ENCODE assay signal across 1 cellular context in genomic region chr1:1919304-1920056, GRCh38.
TF ChIP-seq lines count a peak whose summit lies in the region.

No MANE protein-coding gene starts in this region.

TF ChIP-seq in HepG2, 621 proteins besides CTCF, POLR2A, EP300 and RAD21 (continued from another document and continues in another):
- TF ChIP-seq ZFP82 (CRISPR knock-in tag; IDR thresholded peaks at IDR 0.05; ENCODE audit: borderline replicate concordance): no peak
- TF ChIP-seq ZFP91 (CRISPR knock-in tag; IDR thresholded peaks at IDR 0.05; ENCODE audit: borderline replicate concordance): peak; percentile 1; the same call in 1 of the 2 replicates
- 0 out of 2 replicates have a peak, but pooled peaks have one; percentile 53 for TF ChIP-seq CERS6 (CRISPR knock-in tag; IDR thresholded peaks at IDR 0.05)
- no peak for TF ChIP-seq SMAD9 (CRISPR knock-in tag; IDR thresholded peaks at IDR 0.05)
- no peak for TF ChIP-seq ZBTB10 (CRISPR knock-in tag; IDR thresholded peaks at IDR 0.05; ENCODE audit: borderline replicate concordance)
- TF ChIP-seq, protein P1, sequence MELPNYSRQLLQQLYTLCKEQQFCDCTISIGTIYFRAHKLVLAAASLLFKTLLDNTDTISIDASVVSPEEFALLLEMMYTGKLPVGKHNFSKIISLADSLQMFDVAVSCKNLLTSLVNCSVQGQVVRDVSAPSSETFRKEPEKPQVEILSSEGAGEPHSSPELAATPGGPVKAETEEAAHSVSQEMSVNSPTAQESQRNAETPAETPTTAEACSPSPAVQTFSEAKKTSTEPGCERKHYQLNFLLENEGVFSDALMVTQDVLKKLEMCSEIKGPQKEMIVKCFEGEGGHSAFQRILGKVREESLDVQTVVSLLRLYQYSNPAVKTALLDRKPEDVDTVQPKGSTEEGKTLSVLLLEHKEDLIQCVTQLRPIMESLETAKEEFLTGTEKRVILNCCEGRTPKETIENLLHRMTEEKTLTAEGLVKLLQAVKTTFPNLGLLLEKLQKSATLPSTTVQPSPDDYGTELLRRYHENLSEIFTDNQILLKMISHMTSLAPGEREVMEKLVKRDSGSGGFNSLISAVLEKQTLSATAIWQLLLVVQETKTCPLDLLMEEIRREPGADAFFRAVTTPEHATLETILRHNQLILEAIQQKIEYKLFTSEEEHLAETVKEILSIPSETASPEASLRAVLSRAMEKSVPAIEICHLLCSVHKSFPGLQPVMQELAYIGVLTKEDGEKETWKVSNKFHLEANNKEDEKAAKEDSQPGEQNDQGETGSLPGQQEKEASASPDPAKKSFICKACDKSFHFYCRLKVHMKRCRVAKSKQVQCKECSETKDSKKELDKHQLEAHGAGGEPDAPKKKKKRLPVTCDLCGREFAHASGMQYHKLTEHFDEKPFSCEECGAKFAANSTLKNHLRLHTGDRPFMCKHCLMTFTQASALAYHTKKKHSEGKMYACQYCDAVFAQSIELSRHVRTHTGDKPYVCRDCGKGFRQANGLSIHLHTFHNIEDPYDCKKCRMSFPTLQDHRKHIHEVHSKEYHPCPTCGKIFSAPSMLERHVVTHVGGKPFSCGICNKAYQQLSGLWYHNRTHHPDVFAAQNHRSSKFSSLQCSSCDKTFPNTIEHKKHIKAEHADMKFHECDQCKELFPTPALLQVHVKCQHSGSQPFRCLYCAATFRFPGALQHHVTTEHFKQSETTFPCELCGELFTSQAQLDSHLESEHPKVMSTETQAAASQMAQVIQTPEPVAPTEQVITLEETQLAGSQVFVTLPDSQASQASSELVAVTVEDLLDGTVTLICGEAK (IDR thresholded peaks at IDR 0.05): no peak
- TF ChIP-seq, protein P1 (CRISPR knock-in tag; IDR thresholded peaks at IDR 0.05): 0 out of 2 replicates have a peak, but pooled peaks have one; percentile 63
- TF ChIP-seq, protein P2, sequence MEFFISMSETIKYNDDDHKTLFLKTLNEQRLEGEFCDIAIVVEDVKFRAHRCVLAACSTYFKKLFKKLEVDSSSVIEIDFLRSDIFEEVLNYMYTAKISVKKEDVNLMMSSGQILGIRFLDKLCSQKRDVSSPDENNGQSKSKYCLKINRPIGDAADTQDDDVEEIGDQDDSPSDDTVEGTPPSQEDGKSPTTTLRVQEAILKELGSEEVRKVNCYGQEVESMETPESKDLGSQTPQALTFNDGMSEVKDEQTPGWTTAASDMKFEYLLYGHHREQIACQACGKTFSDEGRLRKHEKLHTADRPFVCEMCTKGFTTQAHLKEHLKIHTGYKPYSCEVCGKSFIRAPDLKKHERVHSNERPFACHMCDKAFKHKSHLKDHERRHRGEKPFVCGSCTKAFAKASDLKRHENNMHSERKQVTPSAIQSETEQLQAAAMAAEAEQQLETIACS (CRISPR knock-in tag; IDR thresholded peaks at IDR 0.05): no peak
- TF ChIP-seq ATF7-NPFF (CRISPR knock-in tag; IDR thresholded peaks at IDR 0.05; ENCODE audit: low read depth): no peak; the same call in 1 of the 2 replicates
- peak; percentile 73 for TF ChIP-seq TAF1 (CRISPR knock-in tag; IDR thresholded peaks at IDR 0.05)
- TF ChIP-seq ZNF713 (CRISPR knock-in tag; IDR thresholded peaks at IDR 0.05): no peak
- TF ChIP-seq, protein P3, sequence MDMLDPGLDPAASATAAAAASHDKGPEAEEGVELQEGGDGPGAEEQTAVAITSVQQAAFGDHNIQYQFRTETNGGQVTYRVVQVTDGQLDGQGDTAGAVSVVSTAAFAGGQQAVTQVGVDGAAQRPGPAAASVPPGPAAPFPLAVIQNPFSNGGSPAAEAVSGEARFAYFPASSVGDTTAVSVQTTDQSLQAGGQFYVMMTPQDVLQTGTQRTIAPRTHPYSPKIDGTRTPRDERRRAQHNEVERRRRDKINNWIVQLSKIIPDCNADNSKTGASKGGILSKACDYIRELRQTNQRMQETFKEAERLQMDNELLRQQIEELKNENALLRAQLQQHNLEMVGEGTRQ (IDR thresholded peaks at IDR 0.05; ENCODE audit: low read depth, low read length): 0 out of 2 replicates have a peak, but pooled peaks have one; percentile 23
- TF ChIP-seq, protein P3 (CRISPR knock-in tag; IDR thresholded peaks at IDR 0.05; ENCODE audit: borderline replicate concordance): 0 out of 2 replicates have a peak, but pooled peaks have one; percentile 55
- no peak for TF ChIP-seq ZNF841 (CRISPR knock-in tag; IDR thresholded peaks at IDR 0.05; ENCODE audit: borderline replicate concordance)
- TF ChIP-seq JUN (CRISPR knock-in tag; IDR thresholded peaks at IDR 0.05): no peak
- TF ChIP-seq, protein P4, sequence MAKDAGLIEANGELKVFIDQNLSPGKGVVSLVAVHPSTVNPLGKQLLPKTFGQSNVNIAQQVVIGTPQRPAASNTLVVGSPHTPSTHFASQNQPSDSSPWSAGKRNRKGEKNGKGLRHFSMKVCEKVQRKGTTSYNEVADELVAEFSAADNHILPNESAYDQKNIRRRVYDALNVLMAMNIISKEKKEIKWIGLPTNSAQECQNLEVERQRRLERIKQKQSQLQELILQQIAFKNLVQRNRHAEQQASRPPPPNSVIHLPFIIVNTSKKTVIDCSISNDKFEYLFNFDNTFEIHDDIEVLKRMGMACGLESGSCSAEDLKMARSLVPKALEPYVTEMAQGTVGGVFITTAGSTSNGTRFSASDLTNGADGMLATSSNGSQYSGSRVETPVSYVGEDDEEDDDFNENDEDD (CRISPR knock-in tag; IDR thresholded peaks at IDR 0.05; ENCODE audit: borderline replicate concordance): peak; percentile 67; the same call in 1 of the 2 replicates
- TF ChIP-seq ZNF597 (CRISPR knock-in tag; IDR thresholded peaks at IDR 0.05): no peak
- peak; percentile 90; the same call in 1 of the 2 replicates for TF ChIP-seq ZNF576 (CRISPR knock-in tag; IDR thresholded peaks at IDR 0.05)
- TF ChIP-seq PHF8 (CRISPR knock-in tag; IDR thresholded peaks at IDR 0.05): peak; percentile 61
- TF ChIP-seq FOSL1 (CRISPR knock-in tag; IDR thresholded peaks at IDR 0.05; ENCODE audit: borderline replicate concordance): no peak
- TF ChIP-seq, protein P5, sequence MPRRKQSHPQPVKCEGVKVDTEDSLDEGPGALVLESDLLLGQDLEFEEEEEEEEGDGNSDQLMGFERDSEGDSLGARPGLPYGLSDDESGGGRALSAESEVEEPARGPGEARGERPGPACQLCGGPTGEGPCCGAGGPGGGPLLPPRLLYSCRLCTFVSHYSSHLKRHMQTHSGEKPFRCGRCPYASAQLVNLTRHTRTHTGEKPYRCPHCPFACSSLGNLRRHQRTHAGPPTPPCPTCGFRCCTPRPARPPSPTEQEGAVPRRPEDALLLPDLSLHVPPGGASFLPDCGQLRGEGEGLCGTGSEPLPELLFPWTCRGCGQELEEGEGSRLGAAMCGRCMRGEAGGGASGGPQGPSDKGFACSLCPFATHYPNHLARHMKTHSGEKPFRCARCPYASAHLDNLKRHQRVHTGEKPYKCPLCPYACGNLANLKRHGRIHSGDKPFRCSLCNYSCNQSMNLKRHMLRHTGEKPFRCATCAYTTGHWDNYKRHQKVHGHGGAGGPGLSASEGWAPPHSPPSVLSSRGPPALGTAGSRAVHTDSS (CRISPR knock-in tag; conservative IDR thresholded peaks at IDR 0.05): no peak
- TF ChIP-seq ZNF101 (CRISPR knock-in tag; IDR thresholded peaks at IDR 0.05; ENCODE audit: borderline replicate concordance, low read depth): no peak
- TF ChIP-seq ZNF629 (CRISPR knock-in tag; conservative IDR thresholded peaks at IDR 0.05): 0 out of 2 replicates have a peak, but pooled peaks have one; percentile 27
